In the genomic region with DNA sequence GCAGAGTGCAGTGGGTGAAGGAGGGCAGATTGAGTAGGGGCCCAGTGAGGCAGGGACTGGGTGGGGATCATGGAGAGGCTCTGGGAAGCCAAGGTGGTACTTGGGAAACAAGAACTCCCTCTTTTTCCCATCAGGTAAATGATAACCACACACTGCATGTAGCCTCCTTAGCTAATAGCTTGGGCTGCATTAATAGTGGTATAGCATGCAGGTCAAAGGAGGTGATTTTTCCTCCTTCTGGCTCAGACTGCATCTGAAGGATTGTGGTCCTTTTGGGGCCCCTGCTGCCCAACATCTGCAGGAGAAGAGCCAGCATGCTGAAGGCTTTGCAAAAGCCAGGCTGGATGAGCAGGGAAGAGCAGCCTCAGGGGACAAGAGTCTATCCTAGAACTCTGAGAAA, we compare ENCODE assay signal across 13 cellular contexts. TPM values are rescaled to one million over a fixed set of nuclear protein-coding genes. Genes with fewer than 3 reads are reported as not detected.
DNase-seq lines count a peak whose midpoint lies in the region; ATAC-seq lines count a peak whose summit lies in the region.
"Had no signal": no experiment of that assay in that cellular context is flagged by ENCODE, and none has a peak within 500 bp of the region (broad histone marks: within the 10 kb centered on the region; RNA-seq: fewer than 3 reads in every experiment).

No MANE protein-coding gene starts in this region.

- H3K9me3 ChIP-seq in T-helper 17 cell (ENCODE audit: control insufficient read depth, low read length, poor library complexity, severe bottlenecking), result no peaks in the 10 kb centered on the region
- H3K9me3 ChIP-seq: Peyer's patch had no signal

- ATAC-seq in activated naive CD8-positive, alpha-beta T cell treated with anti-CD3 and anti-CD28 coated beads, Interleukin-2, amount 50 U/mL, for 24 hours, result no peak
- ATAC-seq in T-helper 17 cell (no peak), memory B cell (ENCODE audit: low read depth) (no peak), GM19324 (IDR thresholded peaks at IDR 0.05; ENCODE audit: low FRiP score, unreplicated experiment) (no peak)

- peaks cover 33% of the 10 kb centered on the region for H3K4me1 Mint-ChIP-seq in activated naive CD8-positive, alpha-beta T cell (ENCODE audit: low read depth)
- peaks cover 52% of the 10 kb centered on the region for H3K4me1 Mint-ChIP-seq in activated naive CD8-positive, alpha-beta T cell treated with anti-CD3 and anti-CD28 coated beads, Interleukin-2, amount 50 U/mL, for 24 hours
- H3K4me1 Mint-ChIP-seq in T-helper 17 cell (peaks cover 31% of the 10 kb centered on the region), memory B cell (peaks cover 44% of the 10 kb centered on the region)

- peaks cover 10% of the 10 kb centered on the region for H3K36me3 Mint-ChIP-seq in activated naive CD8-positive, alpha-beta T cell
- H3K36me3 Mint-ChIP-seq in activated naive CD8-positive, alpha-beta T cell treated with anti-CD3 and anti-CD28 coated beads, Interleukin-2, amount 50 U/mL, for 24 hours (ENCODE audit: low read depth), result peaks cover 2% of the 10 kb centered on the region
- H3K36me3 Mint-ChIP-seq in T-helper 17 cell (ENCODE audit: low read depth) (peaks cover 12% of the 10 kb centered on the region), memory B cell (peaks cover 3% of the 10 kb centered on the region)

- peaks cover 5% of the 10 kb centered on the region for H3K27me3 Mint-ChIP-seq in activated naive CD8-positive, alpha-beta T cell
- H3K27me3 Mint-ChIP-seq in activated naive CD8-positive, alpha-beta T cell treated with anti-CD3 and anti-CD28 coated beads, Interleukin-2, amount 50 U/mL, for 24 hours, result peaks cover 38% of the 10 kb centered on the region
- H3K27me3 Mint-ChIP-seq in T-helper 17 cell (no peaks in the 10 kb centered on the region), memory B cell (no peaks in the 10 kb centered on the region)

- peak overlapping the region; percentile 54 for H3K27ac Mint-ChIP-seq in activated naive CD8-positive, alpha-beta T cell
- no peak overlapping the region for H3K27ac Mint-ChIP-seq in activated naive CD8-positive, alpha-beta T cell treated with anti-CD3 and anti-CD28 coated beads, Interleukin-2, amount 50 U/mL, for 24 hours
- peak overlapping the region; percentile 41 for H3K27ac Mint-ChIP-seq in T-helper 17 cell
- H3K27ac Mint-ChIP-seq in memory B cell, result peak overlapping the region; percentile 48

- no peaks in the 10 kb centered on the region for H3K9me3 Mint-ChIP-seq in activated naive CD8-positive, alpha-beta T cell (ENCODE audit: low read depth)
- H3K9me3 Mint-ChIP-seq in activated naive CD8-positive, alpha-beta T cell treated with anti-CD3 and anti-CD28 coated beads, Interleukin-2, amount 50 U/mL, for 24 hours, result peaks cover 5% of the 10 kb centered on the region
- peaks cover 2% of the 10 kb centered on the region for H3K9me3 Mint-ChIP-seq in memory B cell

- H3K4me3 Mint-ChIP-seq in activated naive CD8-positive, alpha-beta T cell, result no peak overlapping the region
- no peak overlapping the region for H3K4me3 Mint-ChIP-seq in activated naive CD8-positive, alpha-beta T cell treated with anti-CD3 and anti-CD28 coated beads, Interleukin-2, amount 50 U/mL, for 24 hours
- H3K4me3 Mint-ChIP-seq in T-helper 17 cell (no peak overlapping the region), memory B cell (peak overlapping the region; percentile 9)

- no peak for DNase-seq in activated naive CD8-positive, alpha-beta T cell treated with anti-CD3 and anti-CD28 coated beads, Interleukin-2, amount 50 U/mL, for 24 hours
- DNase-seq in T-helper 17 cell, result no peak
- DNase-seq in memory B cell (ENCODE audit: low spot score in 2 of 2), result no peak
- DNase-seq in GDM1 (lab: John Stamatoyannopoulos, UW), result no peak
- DNase-seq in NCI-H446 treated with DMSO at 0.1 percent for 48 hours (lab: John Stamatoyannopoulos, UW), result no peak
- DNase-seq: EL, H7, NCI-H187 treated with DMSO at 0.1 percent for 48 hours, NCI-H774, Right ventricle myocardium superior had no signal

RNA-seq across cellular contexts. Expression of gene PPCDC, which starts 45.4 kb away (rescaled TPM):
- 1 to 10 TPM; 8.9 to 9.5 TPM for total RNA-seq in T-helper 17 cell
